In the genomic region with DNA sequence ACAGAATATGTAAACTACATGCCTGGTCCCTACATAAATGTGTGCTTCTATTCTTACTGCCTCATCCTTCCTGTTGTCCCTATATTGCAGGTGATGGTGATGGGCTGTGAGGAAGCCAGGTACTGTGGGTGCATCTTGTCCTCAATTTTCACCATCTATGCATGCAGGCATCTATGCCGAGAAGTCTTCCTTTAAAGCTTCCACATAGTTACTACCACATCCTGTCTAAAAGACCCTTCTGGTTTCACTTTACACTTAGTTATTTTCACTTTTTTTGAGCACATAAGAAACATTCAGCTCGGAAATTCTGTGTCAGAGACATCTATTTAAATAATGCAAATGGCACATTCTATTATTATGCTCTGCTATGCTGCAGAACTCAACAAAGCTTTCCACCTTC, we compare ENCODE assay signal across 11 cellular contexts. TPM values are rescaled to one million over a fixed set of nuclear protein-coding genes. Genes with fewer than 3 reads are reported as not detected.
A peak's percentile ranks its signal among the peaks of the same experiment; 100 is the strongest.
DNase-seq lines count a peak whose midpoint lies in the region; ATAC-seq and TF ChIP-seq lines count a peak whose summit lies in the region.
"Had no signal": no experiment of that assay in that cellular context is flagged by ENCODE, and none has a peak within 500 bp of the region (broad histone marks: within the 10 kb centered on the region; RNA-seq: fewer than 3 reads in every experiment).

No MANE protein-coding gene starts in this region.

- H3K4me3 Mint-ChIP-seq in immature natural killer cell, result peak overlapping the region; percentile 66 to 81 (median 78)
- H3K4me3 Mint-ChIP-seq: activated CD4-positive, alpha-beta memory T cell treated with anti-CD3 and anti-CD28 coated beads, Interleukin-2, amount 10 ng/mL, durations not matched to agents 7 days and 5 days had no signal

- TF ChIP-seq POLR2A in sigmoid colon (IDR thresholded peaks at IDR 0.05), result no peak

- no peaks in the 10 kb centered on the region for H3K9me3 Mint-ChIP-seq in immature natural killer cell
- H3K9me3 Mint-ChIP-seq: activated CD4-positive, alpha-beta memory T cell treated with anti-CD3 and anti-CD28 coated beads, Interleukin-2, amount 10 ng/mL, durations not matched to agents 7 days and 5 days had no signal

- 38 to 78% methylated on average over 2 of the region's 2 CpGs for WGBS in sigmoid colon, 2 donors

- no peaks in the 10 kb centered on the region for H3K9me3 ChIP-seq in sigmoid colon
- H3K9me3 ChIP-seq: left lung had no signal

- H3K36me3 Mint-ChIP-seq in immature natural killer cell, result no peaks in the 10 kb centered on the region

- no peak for TF ChIP-seq EP300 in sigmoid colon (IDR thresholded peaks at IDR 0.05)

- H3K4me1 Mint-ChIP-seq in immature natural killer cell, result peaks cover 39 to 41% of the 10 kb centered on the region in 2 donors

- intact Hi-C loops in sigmoid colon (cut with DNase I) (no loop called here), left colon (cut with DNase I, micrococcal nuclease) (no loop called here)

- H3K27ac ChIP-seq in sigmoid colon, result no peak overlapping the region
- H3K27ac ChIP-seq: left lung had no signal

- ATAC-seq in GM18861 (IDR thresholded peaks at IDR 0.05; ENCODE audit: unreplicated experiment) (peak; percentile 92), GM21529 (IDR thresholded peaks at IDR 0.05; ENCODE audit: unreplicated experiment) (peak; percentile 83), HG03432 (IDR thresholded peaks at IDR 0.05; ENCODE audit: unreplicated experiment) (peak; percentile 86), left colon (no peak)
- ATAC-seq: left lung had no signal

- H3K36me3 ChIP-seq in sigmoid colon, result no peaks in the 10 kb centered on the region
- H3K36me3 ChIP-seq: left lung had no signal

- peaks cover 0 to 1% (median 0%) of the 10 kb centered on the region in 3 donors for H3K27me3 Mint-ChIP-seq in immature natural killer cell (ENCODE audit: low read depth in 3 of 3)
- H3K27me3 Mint-ChIP-seq: activated CD4-positive, alpha-beta memory T cell treated with anti-CD3 and anti-CD28 coated beads, Interleukin-2, amount 10 ng/mL, durations not matched to agents 7 days and 5 days had no signal

- H3K27ac Mint-ChIP-seq in immature natural killer cell, result peak overlapping the region; percentile 73 to 91 (median 82)
- H3K27ac Mint-ChIP-seq: activated CD4-positive, alpha-beta memory T cell treated with anti-CD3 and anti-CD28 coated beads, Interleukin-2, amount 10 ng/mL, durations not matched to agents 7 days and 5 days had no signal

- DNase-seq in immature natural killer cell, result peak; percentile 13 to 26 (median 24)
- no peak for DNase-seq in H4 (ENCODE audit: low spot score)
- no peak for DNase-seq in NCI-H2227 (lab: John Stamatoyannopoulos, UW; ENCODE audit: unreplicated experiment)
- no peak for DNase-seq in sigmoid colon
- no peak for DNase-seq in left colon
- DNase-seq: activated CD4-positive, alpha-beta memory T cell treated with anti-CD3 and anti-CD28 coated beads, Interleukin-2, amount 10 ng/mL, durations not matched to agents 7 days and 5 days; left lung; NCI-H748 treated with DMSO at 0.1 percent for 48 hours had no signal

- peaks cover 0 to 3% (median 0%) of the 10 kb centered on the region in 4 donors for H3K4me1 ChIP-seq in sigmoid colon

- TF ChIP-seq CTCF in sigmoid colon (IDR thresholded peaks at IDR 0.05), result no peak

- H3K4me3 ChIP-seq in sigmoid colon, result no peak overlapping the region
- H3K4me3 ChIP-seq: left lung had no signal

- H3K27me3 ChIP-seq in sigmoid colon, result no peaks in the 10 kb centered on the region
- H3K27me3 ChIP-seq: left lung had no signal

RNA-seq across cellular contexts. Expression of gene FABP7, which starts 28.2 kb away (rescaled TPM):
- polyA plus RNA-seq in immature natural killer cell (not detected), sigmoid colon (not detected)
- not detected in 2 replicates for total RNA-seq in H4 (2014; rRNA removed; shearing (Covaris generic))
- total RNA-seq in sigmoid colon (not detected), left colon (not detected)
- total RNA-seq: activated CD4-positive, alpha-beta memory T cell treated with anti-CD3 and anti-CD28 coated beads, Interleukin-2, amount 10 ng/mL, durations not matched to agents 7 days and 5 days; left lung had no signal

RNA-seq across cellular contexts. Expression of gene SMPDL3A, which starts 37.8 kb away (rescaled TPM):
- 1 to 10 TPM in 1 of 3 donors, under 1 TPM in 1, not detected in 1; 0.37 to 1.2 TPM for polyA plus RNA-seq in immature natural killer cell
- 12.9 and 15.5 TPM in 2 replicates for total RNA-seq in H4 (2014; rRNA removed; shearing (Covaris generic))
- 10 to 100 TPM in 2 of 4 donors, 1 to 10 TPM in 2; 6.4 to 11.9 (median 10.1) TPM for total RNA-seq in sigmoid colon
- 10 to 100 TPM; 36.1 to 91.3 (median 76.9) TPM for polyA plus RNA-seq in sigmoid colon
- 100 to 1,000 TPM; 129 to 186 TPM for total RNA-seq in left colon

Comparison
In these comparisons a context has a peak if more than half of its experiments do, and no peak if none do; other contexts are left out.
1. DNase-seq: peak in immature natural killer cell (3 of 3); none in H4 (single experiment), NCI-H2227 (single experiment), sigmoid colon (single experiment) and left colon (0 of 2).